11 cellular contexts compared by ENCODE assay signal in the genomic region with DNA sequence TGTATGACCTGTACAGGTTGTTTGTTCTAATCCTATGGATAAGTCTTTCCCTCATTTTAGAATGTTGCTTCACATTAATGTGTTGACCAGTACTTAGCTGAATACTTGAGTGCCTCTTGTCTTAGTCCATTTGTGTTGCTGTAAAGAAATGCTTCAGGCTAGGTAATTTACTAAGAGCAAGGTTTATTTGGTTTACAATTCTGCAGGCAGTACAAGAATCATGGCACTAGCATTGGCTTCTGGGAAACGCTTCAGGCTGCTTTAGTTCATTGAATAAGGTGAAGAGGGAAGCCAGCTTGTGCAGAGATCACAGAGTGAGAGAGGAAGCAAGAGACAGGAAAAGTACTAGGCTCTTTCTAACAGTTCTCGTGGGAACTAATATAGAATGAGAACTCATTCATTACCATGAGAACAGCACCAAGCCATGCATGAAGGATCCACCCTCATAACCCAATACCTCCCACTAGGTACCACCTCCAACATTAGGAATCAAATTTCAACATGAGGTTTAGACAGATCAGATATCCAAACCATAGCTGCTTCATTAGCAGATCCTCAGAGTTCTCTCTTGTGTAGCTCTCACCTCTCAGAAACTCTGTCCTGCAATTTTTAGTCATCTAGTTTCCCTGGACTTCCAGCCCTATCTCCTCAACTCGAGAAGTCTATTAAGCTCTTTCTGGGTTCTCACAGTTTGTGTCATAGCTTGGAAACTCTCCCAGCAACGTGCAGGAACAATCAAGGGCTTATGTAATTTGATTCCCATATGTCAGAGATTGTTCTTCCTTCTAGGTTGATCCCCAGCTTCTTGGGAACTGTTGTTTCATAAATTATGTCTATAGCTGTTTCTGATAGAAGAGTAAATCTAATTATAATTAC.
DNase-seq lines count a peak whose midpoint lies in the region; ATAC-seq and TF ChIP-seq lines count a peak whose summit lies in the region.
"Had no signal": no experiment of that assay in that cellular context is flagged by ENCODE, and none has a peak within 500 bp of the region (broad histone marks: within the 10 kb centered on the region; RNA-seq: fewer than 3 reads in every experiment).

No MANE protein-coding gene starts in this region.

- H3K27me3 Mint-ChIP-seq in activated naive CD4-positive, alpha-beta T cell treated with anti-CD3 and anti-CD28 coated beads, Interleukin-2, amount 10 ng/mL, durations not matched to agents 7 days and 5 days: no peaks in the 10 kb centered on the region

- H3K4me3 Mint-ChIP-seq in activated naive CD4-positive, alpha-beta T cell treated with anti-CD3 and anti-CD28 coated beads, Interleukin-2, amount 10 ng/mL, durations not matched to agents 7 days and 5 days: no peak overlapping the region

- ATAC-seq in Right ventricle myocardium superior (ENCODE audit: poor library complexity): no peak
- no peak for ATAC-seq in GM19328 (IDR thresholded peaks at IDR 0.05; ENCODE audit: unreplicated experiment)
- ATAC-seq: A549 had no signal

- TF ChIP-seq CTCF in epithelial cell of esophagus (IDR thresholded peaks at IDR 0.05; ENCODE audit: insufficient read depth, low read depth, low read length, missing control alignments): no peak

- H3K9me3 Mint-ChIP-seq in activated naive CD4-positive, alpha-beta T cell treated with anti-CD3 and anti-CD28 coated beads, Interleukin-2, amount 10 ng/mL, durations not matched to agents 7 days and 5 days: no peaks in the 10 kb centered on the region

- peak; percentile 23 to 88 (median 73) for DNase-seq in NCI-H1417 (lab: John Stamatoyannopoulos, UW)
- DNase-seq in NCI-H1417 treated with DMSO at 0.1 percent for 48 hours (lab: John Stamatoyannopoulos, UW): no peak
- peak; percentile 83 for DNase-seq in NCI-H226
- DNase-seq in epithelial cell of esophagus (ENCODE audit: low read depth): peak; percentile 88
- DNase-seq in stromal cell of bone marrow (ENCODE audit: low read depth): peak; percentile 46
- DNase-seq in Right ventricle myocardium superior: no peak
- no peak for DNase-seq in activated naive CD4-positive, alpha-beta T cell treated with anti-CD3 and anti-CD28 coated beads, Interleukin-2, amount 10 ng/mL, durations not matched to agents 7 days and 5 days
- DNase-seq: activated naive CD4-positive, alpha-beta T cell treated with Interleukin-2 at 50 U/mL for 16 hours; stimulated activated CD4-positive, alpha-beta T cell treated with anti-CD3 and anti-CD28 coated beads, Interleukin-2, amount 100 ng/mL, for 24 hours had no signal

- intact Hi-C loops in Right ventricle myocardium superior (cut with DNase I): no loop called here

- no peaks in the 10 kb centered on the region for H3K4me1 Mint-ChIP-seq in activated naive CD4-positive, alpha-beta T cell treated with anti-CD3 and anti-CD28 coated beads, Interleukin-2, amount 10 ng/mL, durations not matched to agents 7 days and 5 days

- H3K36me3 Mint-ChIP-seq in activated naive CD4-positive, alpha-beta T cell treated with anti-CD3 and anti-CD28 coated beads, Interleukin-2, amount 10 ng/mL, durations not matched to agents 7 days and 5 days: no peaks in the 10 kb centered on the region

- H3K4me3 ChIP-seq in epithelial cell of esophagus (ENCODE audit: low read length): no peak overlapping the region
- H3K4me3 ChIP-seq: A549 had no signal

- CTCF ChIA-PET in activated naive CD4-positive, alpha-beta T cell treated with anti-CD3 and anti-CD28 coated beads, Interleukin-2, amount 10 ng/mL, durations not matched to agents 7 days and 5 days (lab: Charles Lee): no interaction called here

- no peak overlapping the region for H3K27ac Mint-ChIP-seq in activated naive CD4-positive, alpha-beta T cell treated with anti-CD3 and anti-CD28 coated beads, Interleukin-2, amount 10 ng/mL, durations not matched to agents 7 days and 5 days

Comparison
In these comparisons a context has a peak if more than half of its experiments do, and no peak if none do; other contexts are left out.
1. DNase-seq: peak in NCI-H1417 (3 of 3), NCI-H226 (single experiment), epithelial cell of esophagus (single experiment) and stromal cell of bone marrow (single experiment); none in NCI-H1417 treated with DMSO at 0.1 percent for 48 hours (single experiment), Right ventricle myocardium superior (single experiment) and activated naive CD4-positive, alpha-beta T cell treated with anti-CD3 and anti-CD28 coated beads, Interleukin-2, amount 10 ng/mL, durations not matched to agents 7 days and 5 days (single experiment).